ENCODE assay signal across 21 cellular contexts in the genomic region with DNA sequence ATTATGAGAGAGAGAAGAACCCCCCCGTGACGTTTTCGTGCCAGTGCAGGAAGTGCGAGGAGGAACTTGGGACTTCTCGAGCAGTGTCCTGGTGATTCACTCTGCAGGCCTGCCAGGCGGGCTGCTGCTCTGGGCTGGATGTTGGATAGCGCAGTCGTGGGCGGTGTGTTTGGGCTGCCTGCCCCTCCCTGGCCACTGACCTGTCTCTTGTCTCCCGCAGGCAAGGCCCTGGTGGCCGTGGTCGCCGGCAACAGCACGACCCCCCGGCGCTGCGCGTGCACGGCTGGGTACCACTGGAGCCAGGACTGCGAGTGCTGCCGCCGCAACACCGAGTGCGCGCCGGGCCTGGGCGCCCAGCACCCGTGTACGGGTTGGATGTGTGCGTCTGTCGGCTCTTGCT.
"Had no signal": no experiment of that assay in that cellular context is flagged by ENCODE, and none has a peak within 500 bp of the region (broad histone marks: within the 10 kb centered on the region; RNA-seq: fewer than 3 reads in every experiment).

No MANE protein-coding gene starts in this region.

- H3K36me3 ChIP-seq: breast epithelium, upper lobe of left lung had no signal

- DNase-seq: activated CD4-positive, alpha-beta T cell treated with anti-CD3 and anti-CD28 coated beads for 4 hours; activated CD4-positive, alpha-beta T cell treated with anti-CD3 and anti-CD28 coated beads, Interleukin-2, amount 50 U/mL, for 48 hours; activated CD4-positive, CD25-positive, alpha-beta regulatory T cell; activated CD8-positive, alpha-beta memory T cell treated with anti-CD3 and anti-CD28 coated beads, Interleukin-2, amount 50 U/mL, for 48 hours; activated effector memory CD4-positive, alpha-beta T cell treated with Interleukin-2 at 50 U/mL for 16 hours; activated naive CD4-positive, alpha-beta T cell treated with anti-CD3 and anti-CD28 coated beads for 36 hours; activated naive CD8-positive, alpha-beta T cell treated with anti-CD3 and anti-CD28 coated beads, Interleukin-2, amount 10 ng/mL, durations not matched to agents 7 days and 5 days; activated T-cell treated with anti-CD3 and anti-CD28 coated beads, Interleukin-2, amount 50 U/mL, for 72 hours; amniotic stem cell; effector memory CD8-positive, alpha-beta T cell; foreskin melanocyte; left ventricle myocardium superior; retina; stimulated activated CD4-positive, alpha-beta T cell treated with anti-CD3 and anti-CD28 coated beads, Interleukin-2, amount 100 ng/mL, for 48 hours; stimulated activated CD8-positive, alpha-beta memory T cell treated with anti-CD3 and anti-CD28 coated beads, Interleukin-4, amount 100 ng/mL, for 48 hours; stimulated activated naive CD4-positive, alpha-beta T cell; T-helper 9 cell had no signal

- H3K27ac ChIP-seq: breast epithelium, upper lobe of left lung had no signal

- H3K4me3 ChIP-seq: breast epithelium, upper lobe of left lung had no signal

- FAIRE-seq: colon, endothelial cell of umbilical vein had no signal

- H3K9me3 ChIP-seq: breast epithelium, upper lobe of left lung had no signal

- H3K27me3 ChIP-seq: breast epithelium, upper lobe of left lung had no signal

- H3K4me1 ChIP-seq: breast epithelium, upper lobe of left lung had no signal
